8 cellular contexts compared by ENCODE assay signal in genomic region chr7:139647812-139648616, GRCh38.
A peak's percentile ranks its signal among the peaks of the same experiment; 100 is the strongest.
DNase-seq lines count a peak whose midpoint lies in the region; ATAC-seq, FAIRE-seq and TF ChIP-seq lines count a peak whose summit lies in the region.

No MANE protein-coding gene starts in this region.

- H3K27me3 Mint-ChIP-seq in activated T-cell treated with anti-CD3 and anti-CD28 coated beads, Interleukin-2, amount 50 U/mL, for 4 hours (ENCODE audit: low read depth) = no peaks in the 10 kb centered on the region
- H3K27me3 Mint-ChIP-seq in activated T-helper 17 cell treated with anti-CD3 and anti-CD28 coated beads, Interleukin-2, amount 50 U/mL, for 72 hours = no peaks in the 10 kb centered on the region

- peak overlapping the region; percentile 39 for H3K4me3 Mint-ChIP-seq in activated T-cell treated with anti-CD3 and anti-CD28 coated beads, Interleukin-2, amount 50 U/mL, for 4 hours
- peak overlapping the region; percentile 79 for H3K4me3 Mint-ChIP-seq in activated T-helper 17 cell treated with anti-CD3 and anti-CD28 coated beads, Interleukin-2, amount 50 U/mL, for 72 hours

- no peak overlapping the region for H3K4me3 ChIP-seq in HepG2 (replicated peaks in 1 of 3; ENCODE audit: insufficient read depth in 1 of 3, low read depth in 2 of 3, low read length in 3 of 3)

- no peak for TF ChIP-seq POLR2A in HepG2 (IDR thresholded peaks at IDR 0.05; ENCODE audit: insufficient read depth in 1 of 2, low read depth in 2 of 2, low read length in 2 of 2)

- no TSS peak for BruUV-seq in HepG2 (replicated peaks; lab: Mats Ljungman, UMichigan)

- H3K4me1 ChIP-seq in HepG2 (ENCODE audit: insufficient read depth, low read length) = peaks cover 71% of the 10 kb centered on the region

- no peak overlapping the region for H2AFZ ChIP-seq in HepG2 (ENCODE audit: low read length)

- peak overlapping the region; percentile 90 for H3K27ac Mint-ChIP-seq in activated T-helper 17 cell treated with anti-CD3 and anti-CD28 coated beads, Interleukin-2, amount 50 U/mL, for 72 hours

- ATAC-seq in activated T-cell treated with anti-CD3 and anti-CD28 coated beads, Interleukin-2, amount 50 U/mL, for 4 hours = peak; percentile 39 to 49
- ATAC-seq in activated T-helper 17 cell treated with anti-CD3 and anti-CD28 coated beads, Interleukin-2, amount 50 U/mL, for 72 hours (replicated peaks) = peak; percentile 41
- ATAC-seq in HepG2 = no peak

- H3K9me3 Mint-ChIP-seq in activated T-cell treated with anti-CD3 and anti-CD28 coated beads, Interleukin-2, amount 50 U/mL, for 4 hours = no peaks in the 10 kb centered on the region
- H3K9me3 Mint-ChIP-seq in activated T-helper 17 cell treated with anti-CD3 and anti-CD28 coated beads, Interleukin-2, amount 50 U/mL, for 72 hours = no peaks in the 10 kb centered on the region

- no peaks in the 10 kb centered on the region for H3K27me3 ChIP-seq in HepG2 (ENCODE audit: control insufficient read depth in 1 of 2, insufficient read depth in 2 of 2, low read length in 2 of 2)

- H3K4me2 ChIP-seq in HepG2 (ENCODE audit: low read depth, low read length) = no peak overlapping the region

- TF ChIP-seq CTCF in HepG2 (CRISPR knock-in tag; IDR thresholded peaks at IDR 0.05) = no peak

- peaks cover 13 to 51% of the 10 kb centered on the region in 2 experiments for H3K36me3 ChIP-seq in HepG2 (replicated peaks in 1 of 2; ENCODE audit: control insufficient read depth in 1 of 2, insufficient read depth in 2 of 2, low read length in 2 of 2)

- POLR2A ChIA-PET in HepG2 (lab: Yijun Ruan, JAX) = no interaction called here

- no peaks in the 10 kb centered on the region for H3K9me3 ChIP-seq in HepG2 (ENCODE audit: low read length)

- H3K36me3 Mint-ChIP-seq in activated T-cell treated with anti-CD3 and anti-CD28 coated beads, Interleukin-2, amount 50 U/mL, for 4 hours (ENCODE audit: insufficient read depth) = peaks cover 11% of the 10 kb centered on the region
- peaks cover 30% of the 10 kb centered on the region for H3K36me3 Mint-ChIP-seq in activated T-helper 17 cell treated with anti-CD3 and anti-CD28 coated beads, Interleukin-2, amount 50 U/mL, for 72 hours (ENCODE audit: low read depth)

- WGBS in HepG2 (ENCODE audit: low lambda C conversion rate) = 96% methylated on average over 12 of the region's 12 CpGs

- peak; percentile 8 for FAIRE-seq in HepG2 (lab: Jason Lieb, UNC)

- H3K27ac ChIP-seq in HepG2 (ENCODE audit: extremely low read length, insufficient read depth, low read length) (no peak overlapping the region), substantia nigra (ENCODE audit: low read depth, low read length, poor library complexity, severe bottlenecking) (peak overlapping the region; percentile 77)

- CTCF ChIA-PET in HepG2 (lab: Yijun Ruan, JAX; ENCODE audit: low intra/inter-chr PET ratio, low total read pairs) = interaction anchor here (3.3 kb wide), 1 partner anchor 354 kb away, joined by 44 read pairs; no protein-coding TSS in a partner anchor

- peaks cover 63% of the 10 kb centered on the region for H3K4me1 Mint-ChIP-seq in activated T-cell treated with anti-CD3 and anti-CD28 coated beads, Interleukin-2, amount 50 U/mL, for 4 hours (ENCODE audit: low read depth)
- H3K4me1 Mint-ChIP-seq in activated T-helper 17 cell treated with anti-CD3 and anti-CD28 coated beads, Interleukin-2, amount 50 U/mL, for 72 hours = peaks cover 43% of the 10 kb centered on the region

- in situ Hi-C loops in HepG2 (cut with HindIII; ENCODE audit: extremely low pct_ligation_motif_present, low pct_unique_long_range_greater_than_20kb) = loop anchor here (10.0 kb wide), 1 partner anchor 127 kb away; the partner anchor contains the start of gene HIPK2

- TF ChIP-seq RAD21 in HepG2 (CRISPR knock-in tag; IDR thresholded peaks at IDR 0.05) = no peak

- H3K9ac ChIP-seq in HepG2 (ENCODE audit: insufficient read depth, low read depth, low read length) = no peak overlapping the region

- H3K79me2 ChIP-seq in HepG2 (ENCODE audit: insufficient read depth, low read length) = peaks cover 19% of the 10 kb centered on the region

- intact Hi-C loops in HepG2 (cut with micrococcal nuclease; ENCODE audit: unreplicated experiment) = loop anchor here (5.0 kb wide), 1 partner anchor 179 kb away; the partner anchor contains the start of gene TBXAS1

- DNase-seq in activated T-cell treated with anti-CD3 and anti-CD28 coated beads, Interleukin-2, amount 50 U/mL, for 4 hours = no peak
- DNase-seq in activated T-cell treated with anti-CD3 and anti-CD28 coated beads, Interleukin-2, amount 50 U/mL, for 48 hours = no peak
- DNase-seq in HepG2 (ENCODE audit: low spot score) = no peak
- DNase-seq in substantia nigra (lab: John Stamatoyannopoulos, UW) = peak in 2 of 49 donors; percentile 24 to 37
- DNase-seq in germinal center (ENCODE audit: low spot score) = no peak
- no peak for DNase-seq in NCI-H187 (lab: John Stamatoyannopoulos, UW)
- no peak for DNase-seq in activated effector memory CD4-positive, alpha-beta T cell treated with Interleukin-2 at 50 U/mL for 16 hours

- TF ChIP-seq EP300 in HepG2 (IDR thresholded peaks at IDR 0.05; ENCODE audit: low read depth in 2 of 2, low read length in 2 of 2) (no peak), HepG2 (CRISPR knock-in tag; IDR thresholded peaks at IDR 0.05; ENCODE audit: borderline replicate concordance) (no peak)

- H4K20me1 ChIP-seq in HepG2 (ENCODE audit: insufficient read depth, low read length) = no peaks in the 10 kb centered on the region

TF ChIP-seq in HepG2, 621 proteins besides CTCF, POLR2A, EP300 and RAD21:
- TF ChIP-seq THYN1 (CRISPR knock-in tag; IDR thresholded peaks at IDR 0.05; ENCODE audit: borderline replicate concordance, low read depth) (no peak), ZIK1 (CRISPR knock-in tag; IDR thresholded peaks at IDR 0.05; ENCODE audit: borderline replicate concordance, low read depth) (no peak), ZBTB33 (CRISPR knock-in tag; IDR thresholded peaks at IDR 0.05) (peak; percentile 61), ZNF362 (CRISPR knock-in tag; IDR thresholded peaks at IDR 0.05; ENCODE audit: borderline replicate concordance) (no peak), ZNF678 (CRISPR knock-in tag; IDR thresholded peaks at IDR 0.05) (no peak), ZNF30 (CRISPR knock-in tag; IDR thresholded peaks at IDR 0.05) (no peak), AKNA (CRISPR knock-in tag; IDR thresholded peaks at IDR 0.05; ENCODE audit: borderline replicate concordance) (no peak)
